Comparison of ENCODE assay signal across 1 cellular context in the genomic region with DNA sequence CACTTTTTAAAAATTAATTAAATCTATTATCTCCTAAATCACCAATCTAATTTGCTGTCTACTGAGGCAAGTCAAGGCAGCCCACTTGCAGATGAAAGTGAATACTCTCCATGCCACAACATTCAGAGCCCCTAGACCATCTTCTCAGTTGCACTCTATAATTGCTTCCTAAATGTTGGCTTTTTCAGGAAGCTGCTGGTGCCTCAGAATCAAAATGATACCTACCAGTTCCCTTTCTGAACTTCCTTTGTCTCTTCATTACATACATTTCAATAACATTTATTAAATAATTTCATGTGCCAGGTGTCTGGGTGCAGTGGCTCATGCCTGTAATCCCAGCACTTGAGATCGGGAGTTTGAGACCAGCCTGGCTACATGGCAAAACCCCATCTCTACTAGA.
TF ChIP-seq lines count a peak whose summit lies in the region.

No MANE protein-coding gene starts in this region.

TF ChIP-seq in SK-N-SH, 30 proteins besides CTCF, POLR2A, EP300 and RAD21 (continued from another document):
- TF ChIP-seq, protein P1, sequence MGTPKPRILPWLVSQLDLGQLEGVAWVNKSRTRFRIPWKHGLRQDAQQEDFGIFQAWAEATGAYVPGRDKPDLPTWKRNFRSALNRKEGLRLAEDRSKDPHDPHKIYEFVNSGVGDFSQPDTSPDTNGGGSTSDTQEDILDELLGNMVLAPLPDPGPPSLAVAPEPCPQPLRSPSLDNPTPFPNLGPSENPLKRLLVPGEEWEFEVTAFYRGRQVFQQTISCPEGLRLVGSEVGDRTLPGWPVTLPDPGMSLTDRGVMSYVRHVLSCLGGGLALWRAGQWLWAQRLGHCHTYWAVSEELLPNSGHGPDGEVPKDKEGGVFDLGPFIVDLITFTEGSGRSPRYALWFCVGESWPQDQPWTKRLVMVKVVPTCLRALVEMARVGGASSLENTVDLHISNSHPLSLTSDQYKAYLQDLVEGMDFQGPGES (IDR thresholded peaks at IDR 0.05; ENCODE audit: low read depth, low read length): no peak
- TF ChIP-seq TCF12 (IDR thresholded peaks at IDR 0.05): no peak
- TF ChIP-seq, protein P2, sequence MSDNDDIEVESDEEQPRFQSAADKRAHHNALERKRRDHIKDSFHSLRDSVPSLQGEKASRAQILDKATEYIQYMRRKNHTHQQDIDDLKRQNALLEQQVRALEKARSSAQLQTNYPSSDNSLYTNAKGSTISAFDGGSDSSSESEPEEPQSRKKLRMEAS (IDR thresholded peaks at IDR 0.05; ENCODE audit: low read depth): no peak
- TF ChIP-seq JUND (IDR thresholded peaks at IDR 0.05): no peak
- TF ChIP-seq SIN3A (IDR thresholded peaks at IDR 0.05; ENCODE audit: borderline replicate concordance, low read depth, low read length): no peak
TF ChIP-seq in SK-N-SH: peak in this region for 0.
